8 cellular contexts compared by ENCODE assay signal in genomic region chr22:44497218-44497903, GRCh38. TPM values are rescaled to one million over a fixed set of nuclear protein-coding genes. Genes with fewer than 3 reads are reported as not detected.
DNase-seq lines count a peak whose midpoint lies in the region; ATAC-seq and TF ChIP-seq lines count a peak whose summit lies in the region.

No MANE protein-coding gene starts in this region.

- TF ChIP-seq EP300 in ovary (IDR thresholded peaks at IDR 0.05) = no peak

- WGBS in ovary, 3 donors = 14 to 25% (median 16%) methylated on average over 46 to 49 of the region's 49 CpGs

- TF ChIP-seq CTCF in foreskin fibroblast (IDR thresholded peaks at IDR 0.05; ENCODE audit: low read depth, low read length) = no peak
- no peak for TF ChIP-seq CTCF in ovary (IDR thresholded peaks at IDR 0.05)

- H3K27ac ChIP-seq in ovary = peak overlapping the region; percentile 86 to 92

- peak overlapping the region; percentile 70 to 71 for H3K4me3 ChIP-seq in foreskin fibroblast (ENCODE audit: low read depth in 1 of 2, low read length in 2 of 2)
- H3K4me3 ChIP-seq in ovary = peak overlapping the region; percentile 77

- intact Hi-C loops in ovary (cut with DNase I) = no loop called here

- no peaks in the 10 kb centered on the region for H3K9me3 ChIP-seq in ovary

- ATAC-seq in GM18858 (IDR thresholded peaks at IDR 0.05; ENCODE audit: unreplicated experiment) = no peak

- no peaks in the 10 kb centered on the region for H3K36me3 ChIP-seq in ovary

- peak; percentile 13 for DNase-seq in activated CD4-positive, alpha-beta T cell treated with anti-CD3 and anti-CD28 coated beads for 48 hours
- DNase-seq in activated CD4-positive, alpha-beta T cell treated with anti-CD3 and anti-CD28 coated beads, Interleukin-2, amount 50 U/mL, for 1 hour = no peak
- DNase-seq in activated CD4-positive, alpha-beta T cell treated with anti-CD3 and anti-CD28 coated beads, Interleukin-2, amount 50 U/mL, for 48 hours = peak; percentile 16 to 22
- DNase-seq in foreskin fibroblast (peak; percentile 16 to 66), ovary (peak; percentile 25 to 62 (median 52)), NCI-H524 treated with DMSO at 0.1 percent for 48 hours (lab: John Stamatoyannopoulos, UW) (no peak), COR-L47 (lab: John Stamatoyannopoulos, UW) (no peak)

- H3K4me1 ChIP-seq in ovary (ENCODE audit: insufficient read depth) = peaks cover 18% of the 10 kb centered on the region

- TF ChIP-seq POLR2A in ovary (IDR thresholded peaks at IDR 0.05) = no peak

- no peaks in the 10 kb centered on the region for H3K27me3 ChIP-seq in ovary

RNA-seq across cellular contexts. Expression of gene RTL6, which starts 0.7 kb away (rescaled TPM):
- total RNA-seq in ovary = 10 to 100 TPM; 17.3 to 46.7 (median 37.9) TPM
- 10 to 100 TPM; 14.8 to 22.3 TPM for polyA plus RNA-seq in ovary

Comparison
In these comparisons a context has a peak if more than half of its experiments do, and no peak if none do; other contexts are left out.
1. DNase-seq: peak in activated CD4-positive, alpha-beta T cell treated with anti-CD3 and anti-CD28 coated beads for 48 hours (single experiment), activated CD4-positive, alpha-beta T cell treated with anti-CD3 and anti-CD28 coated beads, Interleukin-2, amount 50 U/mL, for 48 hours (2 of 2), foreskin fibroblast (2 of 2) and ovary (5 of 5); none in activated CD4-positive, alpha-beta T cell treated with anti-CD3 and anti-CD28 coated beads, Interleukin-2, amount 50 U/mL, for 1 hour (single experiment), NCI-H524 treated with DMSO at 0.1 percent for 48 hours (single experiment) and COR-L47 (single experiment).